Comparison of ENCODE assay signal across 21 cellular contexts in genomic region chr7:117362294-117362693, GRCh38. TPM values are rescaled to one million over a fixed set of nuclear protein-coding genes. Genes with fewer than 3 reads are reported as not detected.
"Had no signal": no experiment of that assay in that cellular context is flagged by ENCODE, and none has a peak within 500 bp of the region (broad histone marks: within the 10 kb centered on the region; RNA-seq: fewer than 3 reads in every experiment).

No MANE protein-coding gene starts in this region.

- H3K9me3 ChIP-seq: colonic mucosa, neutrophil, spleen, thoracic aorta, upper lobe of left lung had no signal

- FAIRE-seq: endometrium, keratinocyte had no signal

- DNase-seq: activated CD4-positive, alpha-beta T cell treated with anti-CD3 and anti-CD28 coated beads, Interleukin-2, amount 50 U/mL, for 1 hour; activated CD4-positive, CD25-positive, alpha-beta regulatory T cell treated with anti-CD3 and anti-CD28 coated beads, Interleukin-2, amount 50 U/mL, for 72 hours; activated CD8-positive, alpha-beta memory T cell treated with anti-CD3 and anti-CD28 coated beads, Interleukin-2, amount 50 U/mL, for 4 hours; activated naive CD4-positive, alpha-beta T cell treated with anti-CD3 and anti-CD28 coated beads, Interleukin-2, amount 10 ng/mL, durations not matched to agents 7 days and 5 days; activated naive CD8-positive, alpha-beta T cell treated with anti-CD3 and anti-CD28 coated beads, Interleukin-2, amount 50 U/mL, for 24 hours; activated T-cell treated with anti-CD3 and anti-CD28 coated beads, Interleukin-2, amount 50 U/mL, for 4 hours; anterior cingulate cortex; central memory CD4-positive, alpha-beta T cell; colonic mucosa; erythroblast; hypothalamus; retina; spleen; stimulated activated naive B cell treated with anti-CD40 and anti-IgM and Interleukin-4, amounts not matched to agents 10 μg/mL and 1 μg/mL and 100 μg/mL, for 72 hours; upper lobe of left lung had no signal

- H3K27ac ChIP-seq: colonic mucosa, neutrophil, spleen, thoracic aorta, upper lobe of left lung had no signal

- H3K36me3 ChIP-seq: colonic mucosa, neutrophil, spleen, thoracic aorta, upper lobe of left lung had no signal

- H3K4me3 ChIP-seq: colonic mucosa, lung, spleen, thoracic aorta, upper lobe of left lung had no signal

- H3K4me1 ChIP-seq: colonic mucosa, spleen, upper lobe of left lung had no signal

- ATAC-seq: activated naive CD8-positive, alpha-beta T cell treated with anti-CD3 and anti-CD28 coated beads, Interleukin-2, amount 50 U/mL, for 24 hours; activated T-cell treated with anti-CD3 and anti-CD28 coated beads, Interleukin-2, amount 50 U/mL, for 4 hours; natural killer cell treated with Interleukin-12 subunit alpha and Interleukin-12 subunit beta and Interleukin-15 and Interleukin-18, amount 100 ng/mL, for 72 hours; stimulated activated naive B cell treated with anti-CD40 and anti-IgM and Interleukin-4, amounts not matched to agents 10 μg/mL and 1 μg/mL and 100 μg/mL, for 72 hours had no signal

- H3K27me3 ChIP-seq: colonic mucosa, spleen, upper lobe of left lung had no signal

RNA-seq across cellular contexts. Expression of gene WNT2, which starts 39.4 kb away (rescaled TPM):
- total RNA-seq: activated T-cell treated with anti-CD3 and anti-CD28 coated beads, Interleukin-2, amount 50 U/mL, for 4 hours; natural killer cell treated with Interleukin-12 subunit alpha and Interleukin-12 subunit beta and Interleukin-15 and Interleukin-18, amount 100 ng/mL, for 72 hours had no signal
- polyA plus RNA-seq: keratinocyte had no signal
